In the genomic region with DNA sequence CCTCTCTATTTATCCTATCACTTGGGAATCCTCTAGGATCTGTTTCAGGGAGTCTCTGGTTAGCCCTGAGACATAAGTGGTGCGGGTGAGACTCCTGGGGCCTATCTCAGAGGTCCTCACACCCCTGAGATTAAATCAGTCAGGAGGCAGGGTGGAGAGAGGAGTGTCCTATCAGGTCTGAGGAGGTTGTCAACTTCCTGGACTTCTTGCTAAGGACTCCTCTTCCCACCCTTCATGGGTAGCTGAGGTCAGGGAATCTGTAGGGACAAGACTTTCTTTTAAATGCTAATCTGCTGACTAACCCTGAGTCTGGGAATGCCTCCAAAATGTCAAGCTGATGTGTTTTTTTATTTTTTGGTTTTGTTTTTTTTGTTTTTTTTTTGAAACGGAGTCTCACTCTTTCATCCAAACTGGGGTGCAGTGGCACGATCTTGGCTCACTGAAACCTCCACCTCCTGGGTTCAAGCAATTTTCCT, we compare ENCODE assay signal across 9 cellular contexts. TPM values are rescaled to one million over a fixed set of nuclear protein-coding genes. Genes with fewer than 3 reads are reported as not detected.
DNase-seq lines count a peak whose midpoint lies in the region; FAIRE-seq and TF ChIP-seq lines count a peak whose summit lies in the region.
"Had no signal": no experiment of that assay in that cellular context is flagged by ENCODE, and none has a peak within 500 bp of the region (broad histone marks: within the 10 kb centered on the region; RNA-seq: fewer than 3 reads in every experiment).

No MANE protein-coding gene starts in this region.

- no peaks in the 10 kb centered on the region for H3K27me3 Mint-ChIP-seq in astrocyte (ENCODE audit: low read depth, unreplicated experiment)

- no peaks in the 10 kb centered on the region for H3K36me3 ChIP-seq in astrocyte (ENCODE audit: insufficient read depth, low read length)
- H3K36me3 ChIP-seq in subcutaneous abdominal adipose tissue (ENCODE audit: control insufficient read depth in 5 of 5, insufficient read depth in 5 of 5, low read length in 5 of 5), result peaks cover 0 to 3% (median 0%) of the 10 kb centered on the region in 5 donors
- H3K36me3 ChIP-seq in MM.1S (replicated peaks; ENCODE audit: insufficient read depth, low read length), result no peaks in the 10 kb centered on the region

- H3K4me1 ChIP-seq in astrocyte (ENCODE audit: insufficient read depth, low read length) (peaks cover 48% of the 10 kb centered on the region), subcutaneous abdominal adipose tissue (ENCODE audit: control insufficient read depth in 5 of 5, insufficient read depth in 5 of 5, low read length in 5 of 5) (peaks cover 16 to 58% (median 46%) of the 10 kb centered on the region in 5 donors), MM.1S (ENCODE audit: low read length) (no peaks in the 10 kb centered on the region)

- DNase-seq in HS-27A (ENCODE audit: low read depth), result peak; percentile 73
- peak; percentile 91 for DNase-seq in astrocyte (ENCODE audit: low read depth)
- DNase-seq in hepatic stellate cell (ENCODE audit: low spot score), result peak; percentile 87
- DNase-seq in DMS79 treated with DMSO at 0.1 percent for 48 hours (lab: John Stamatoyannopoulos, UW), result no peak
- no peak for DNase-seq in MM.1S
- DNase-seq in DMS153 treated with DMSO at 0.1 percent for 48 hours (lab: John Stamatoyannopoulos, UW; ENCODE audit: unreplicated experiment), result no peak
- no peak for DNase-seq in HuH-7 (ENCODE audit: low spot score)
- DNase-seq: NCI-H2107 had no signal

- no peaks in the 10 kb centered on the region for H3K9me3 Mint-ChIP-seq in astrocyte (ENCODE audit: unreplicated experiment)

- H3K9ac ChIP-seq in astrocyte (ENCODE audit: low read length) (peak overlapping the region; percentile 41), subcutaneous abdominal adipose tissue (ENCODE audit: low read length in 5 of 5) (peak overlapping the region in 1 of 5 donors; percentile 19), MM.1S (ENCODE audit: low read length) (no peak overlapping the region)

- no peaks in the 10 kb centered on the region for H3F3A ChIP-seq in MM.1S (ENCODE audit: insufficient read depth, low read length)

- H3K4me2 ChIP-seq in astrocyte (ENCODE audit: low read length) (peak overlapping the region; percentile 66), MM.1S (ENCODE audit: low read depth, low read length) (no peak overlapping the region)

- H3K27me3 ChIP-seq in astrocyte (ENCODE audit: insufficient read depth, low read length) (no peaks in the 10 kb centered on the region), subcutaneous abdominal adipose tissue (ENCODE audit: control insufficient read depth in 5 of 5, insufficient read depth in 4 of 5, low read length in 5 of 5) (no peaks in the 10 kb centered on the region), MM.1S (replicated peaks; ENCODE audit: insufficient read depth, low read length) (no peaks in the 10 kb centered on the region)

- peaks cover 38% of the 10 kb centered on the region for H3K4me1 Mint-ChIP-seq in astrocyte (ENCODE audit: low read depth, unreplicated experiment)

- no peak overlapping the region for H3K4me3 ChIP-seq in astrocyte (ENCODE audit: insufficient read depth, low read depth, low read length)
- no peak overlapping the region for H3K4me3 ChIP-seq in subcutaneous abdominal adipose tissue (ENCODE audit: low read depth in 1 of 5, low read length in 5 of 5)
- no peak overlapping the region for H3K4me3 ChIP-seq in MM.1S (ENCODE audit: low read length)

- peak overlapping the region; percentile 79 for H3K27ac ChIP-seq in astrocyte (ENCODE audit: low read depth, low read length)
- peak overlapping the region; percentile 67 for H3K27ac ChIP-seq in subcutaneous abdominal adipose tissue (ENCODE audit: low read depth, low read length)
- no peak overlapping the region for H3K27ac ChIP-seq in MM.1S (ENCODE audit: low read length)

- peak; percentile 9 for FAIRE-seq in astrocyte (lab: Jason Lieb, UNC)

- H3K79me2 ChIP-seq in astrocyte (ENCODE audit: insufficient read depth, low read length), result peaks cover 28% of the 10 kb centered on the region
- H3K79me2 ChIP-seq in MM.1S (ENCODE audit: low read length), result peaks cover 22% of the 10 kb centered on the region

- peaks cover 44% of the 10 kb centered on the region for H4K20me1 ChIP-seq in astrocyte (ENCODE audit: insufficient read depth, low read length)
- H4K20me1 ChIP-seq in MM.1S (ENCODE audit: insufficient read depth, low read length), result no peaks in the 10 kb centered on the region

- no peak overlapping the region for H2AFZ ChIP-seq in astrocyte (ENCODE audit: low read depth, low read length)
- no peak overlapping the region for H2AFZ ChIP-seq in MM.1S (ENCODE audit: low read length)

- TF ChIP-seq CTCF in astrocyte (IDR thresholded peaks at IDR 0.05; ENCODE audit: insufficient read depth, low read depth, low read length), result no peak
- no peak for TF ChIP-seq CTCF in MM.1S (IDR thresholded peaks at IDR 0.05; ENCODE audit: low read length)

- H3K9me2 ChIP-seq in MM.1S (replicated peaks; ENCODE audit: insufficient read depth, low read length), result no peaks in the 10 kb centered on the region

- H3K27ac Mint-ChIP-seq in astrocyte (ENCODE audit: unreplicated experiment), result peak overlapping the region; percentile 99

- H3K36me3 Mint-ChIP-seq in astrocyte (ENCODE audit: low read depth, unreplicated experiment), result peaks cover 2% of the 10 kb centered on the region

- H3K9me3 ChIP-seq in astrocyte (ENCODE audit: insufficient read depth, low read depth, low read length), result no peaks in the 10 kb centered on the region
- H3K9me3 ChIP-seq in subcutaneous abdominal adipose tissue (ENCODE audit: control insufficient read depth in 5 of 5, low read length in 5 of 5), result no peaks in the 10 kb centered on the region
- H3K9me3 ChIP-seq in MM.1S (replicated peaks; ENCODE audit: insufficient read depth, low read length), result no peaks in the 10 kb centered on the region

- peak overlapping the region; percentile 67 for H3K4me3 Mint-ChIP-seq in astrocyte (ENCODE audit: unreplicated experiment)

RNA-seq across cellular contexts. Expression of gene ARMC5, which starts 6.6 kb away (rescaled TPM):
- total RNA-seq in astrocyte, result 11.5 and 12.1 TPM in 2 replicates

RNA-seq across cellular contexts. Expression of gene ZNF843, which starts 10.1 kb away (rescaled TPM):
- total RNA-seq in astrocyte, result 0.50 and 0.84 TPM in 2 replicates

RNA-seq across cellular contexts. Expression of gene TGFB1I1, which starts 19.3 kb away (rescaled TPM):
- 124 and 134 TPM in 2 replicates for total RNA-seq in astrocyte

RNA-seq across cellular contexts. Expression of gene COX6A2, which starts 24.5 kb away (rescaled TPM):
- not detected in 2 replicates for total RNA-seq in astrocyte

RNA-seq across cellular contexts. Expression of gene SLC5A2, which starts 30.3 kb away (rescaled TPM):
- total RNA-seq in astrocyte, result not detected in 2 replicates

Comparison
In these comparisons a context has a peak if more than half of its experiments do, and no peak if none do; other contexts are left out.
1. DNase-seq: peak in HS-27A (single experiment), astrocyte (single experiment) and hepatic stellate cell (single experiment); none in DMS79 treated with DMSO at 0.1 percent for 48 hours (single experiment), MM.1S (single experiment), DMS153 treated with DMSO at 0.1 percent for 48 hours (single experiment) and HuH-7 (single experiment).